33 cellular contexts compared by ENCODE assay signal in genomic region chr5:3793162-3793561, GRCh38.
"Had no signal": no experiment of that assay in that cellular context is flagged by ENCODE, and none has a peak within 500 bp of the region (broad histone marks: within the 10 kb centered on the region; RNA-seq: fewer than 3 reads in every experiment).

No MANE protein-coding gene starts in this region.

- ATAC-seq: activated naive CD4-positive, alpha-beta T cell treated with anti-CD3 and anti-CD28 coated beads, Interleukin-2, amount 50 U/mL, for 72 hours; activated naive CD8-positive, alpha-beta T cell treated with anti-CD3 and anti-CD28 coated beads, Interleukin-2, amount 50 U/mL, for 24 hours; activated T-cell treated with anti-CD3 and anti-CD28 coated beads, Interleukin-2, amount 50 U/mL, for 4 hours; activated T-cell treated with anti-CD3 and anti-CD28 coated beads, Interleukin-2, amount 50 U/mL, for 72 hours; activated T-helper 17 cell treated with anti-CD3 and anti-CD28 coated beads, Interleukin-2, amount 50 U/mL, for 72 hours; body of pancreas had no signal

- H3K4me1 ChIP-seq: adrenal gland, body of pancreas, breast epithelium had no signal

- H3K27me3 ChIP-seq: brain microvascular endothelial cell, breast epithelium had no signal

- H3K9me3 ChIP-seq: adrenal gland, body of pancreas, breast epithelium had no signal

- H3K27ac ChIP-seq: adrenal gland, body of pancreas, brain microvascular endothelial cell, breast epithelium, cardiac muscle cell had no signal

- FAIRE-seq: astrocyte, bronchial epithelial cell had no signal

- H3K4me3 ChIP-seq: adrenal gland, body of pancreas, breast epithelium, cardiac muscle cell had no signal

- DNase-seq: activated effector memory CD4-positive, alpha-beta T cell treated with anti-CD3 and anti-CD28 coated beads, Interleukin-2, amount 50 U/mL, for 16 hours; activated effector memory CD4-positive, alpha-beta T cell treated with Interleukin-2 at 50 U/mL for 16 hours; activated gamma-delta T cell; activated gamma-delta T cell treated with Interleukin-2 at 50 U/mL for 16 hours; activated naive CD4-positive, alpha-beta T cell; activated naive CD4-positive, alpha-beta T cell treated with anti-CD3 and anti-CD28 coated beads for 36 hours; activated naive CD4-positive, alpha-beta T cell treated with anti-CD3 and anti-CD28 coated beads, Interleukin-2, amount 10 ng/mL, durations not matched to agents 7 days and 5 days; activated naive CD4-positive, alpha-beta T cell treated with anti-CD3 and anti-CD28 coated beads, Interleukin-2, amount 50 U/mL, for 16 hours; activated naive CD4-positive, alpha-beta T cell treated with Interleukin-2 at 50 U/mL for 16 hours; activated naive CD8-positive, alpha-beta T cell treated with anti-CD3 and anti-CD28 coated beads for 36 hours; activated naive CD8-positive, alpha-beta T cell treated with anti-CD3 and anti-CD28 coated beads, Interleukin-2, amount 10 ng/mL, durations not matched to agents 7 days and 5 days; activated naive CD8-positive, alpha-beta T cell treated with anti-CD3 and anti-CD28 coated beads, Interleukin-2, amount 50 U/mL, for 24 hours; activated T-cell treated with anti-CD3 and anti-CD28 coated beads, Interleukin-2, amount 50 U/mL, for 1 hour; activated T-cell treated with anti-CD3 and anti-CD28 coated beads, Interleukin-2, amount 50 U/mL, for 24 hours; activated T-cell treated with anti-CD3 and anti-CD28 coated beads, Interleukin-2, amount 50 U/mL, for 4 hours; activated T-cell treated with anti-CD3 and anti-CD28 coated beads, Interleukin-2, amount 50 U/mL, for 48 hours; activated T-cell treated with anti-CD3 and anti-CD28 coated beads, Interleukin-2, amount 50 U/mL, for 72 hours; adrenal gland; amniotic stem cell; amygdala; anterior cingulate cortex; aorta; body of pancreas; brain microvascular endothelial cell; caudate nucleus; central memory CD4-positive, alpha-beta T cell; cerebellar nuclear complex had no signal

- H3K36me3 ChIP-seq: adrenal gland, brain microvascular endothelial cell, breast epithelium, cardiac muscle cell had no signal
